In genomic region chr11:48193876-48194275, GRCh38 we compare ENCODE assay signal across 31 cellular contexts. TPM values are rescaled to one million over a fixed set of nuclear protein-coding genes. Genes with fewer than 3 reads are reported as not detected.
DNase-seq lines count a peak whose midpoint lies in the region; ATAC-seq and TF ChIP-seq lines count a peak whose summit lies in the region.
"Had no signal": no experiment of that assay in that cellular context is flagged by ENCODE, and none has a peak within 500 bp of the region (broad histone marks: within the 10 kb centered on the region; RNA-seq: fewer than 3 reads in every experiment).

No MANE protein-coding gene starts in this region.

- no peak overlapping the region for H3K4me3 ChIP-seq in fibroblast of lung (replicated peaks in 1 of 4; ENCODE audit: control extremely low read depth in 1 of 4, insufficient read depth in 1 of 4, low read depth in 3 of 4, low read length in 4 of 4)
- H3K4me3 ChIP-seq: GM12878, left ventricle myocardium inferior, tibial nerve had no signal

- no peak overlapping the region for H3K9ac ChIP-seq in fibroblast of lung (ENCODE audit: insufficient read depth, low read length)
- H3K9ac ChIP-seq: KMS-11 had no signal

- H2AFZ ChIP-seq in fibroblast of lung (ENCODE audit: low read length), result peak overlapping the region; percentile 19

- H3K4me2 ChIP-seq in fibroblast of lung (ENCODE audit: extremely low read depth, insufficient read depth, low read length), result peak overlapping the region; percentile 56
- H3K4me2 ChIP-seq: KMS-11 had no signal

- peak overlapping the region; percentile 26 for H3K27ac ChIP-seq in fibroblast of lung (ENCODE audit: insufficient read depth, low read length)
- H3K27ac ChIP-seq: KMS-11, left ventricle myocardium inferior, tibial nerve had no signal

- TF ChIP-seq CTCF in fibroblast of lung (conservative IDR thresholded peaks at IDR 0.05 in 1 of 2, IDR thresholded peaks at IDR 0.05 in 1 of 2; ENCODE audit: low read depth in 1 of 2, low read length in 2 of 2), result no peak

- ATAC-seq in GM21423 (IDR thresholded peaks at IDR 0.05; ENCODE audit: unreplicated experiment) (no peak), GM18873 (IDR thresholded peaks at IDR 0.05; ENCODE audit: low FRiP score, unreplicated experiment) (no peak)
- no peak for ATAC-seq in natural killer cell treated with Interleukin-12 subunit alpha and Interleukin-12 subunit beta and Interleukin-15 and Interleukin-18, amount 100 ng/mL, for 72 hours
- ATAC-seq: GM12878; stimulated activated naive CD8-positive, alpha-beta T cell treated with anti-CD3 and anti-CD28 coated beads, Interleukin-15, amount 100 ng/mL, for 72 hours; WTC11 had no signal

- H3K9me3 Mint-ChIP-seq in natural killer cell treated with Interleukin-12 subunit alpha and Interleukin-12 subunit beta and Interleukin-15 and Interleukin-18, amount 100 ng/mL, for 72 hours, result peaks cover 10% of the 10 kb centered on the region

- peaks cover 3% of the 10 kb centered on the region for H3K4me1 ChIP-seq in fibroblast of lung (ENCODE audit: control insufficient read depth, extremely low read depth, insufficient read depth, low read length)
- H3K4me1 ChIP-seq: left ventricle myocardium inferior, tibial nerve had no signal

- no peaks in the 10 kb centered on the region for H3K79me2 ChIP-seq in fibroblast of lung (ENCODE audit: control insufficient read depth, insufficient read depth, low read length)

- no peak overlapping the region for H3K4me3 Mint-ChIP-seq in natural killer cell treated with Interleukin-12 subunit alpha and Interleukin-12 subunit beta and Interleukin-15 and Interleukin-18, amount 100 ng/mL, for 72 hours
- H3K4me3 Mint-ChIP-seq: neural crest cell; stimulated activated naive CD8-positive, alpha-beta T cell treated with anti-CD3 and anti-CD28 coated beads, Interleukin-15, amount 100 ng/mL, for 72 hours; WTC11 had no signal

- H4K20me1 ChIP-seq in fibroblast of lung (ENCODE audit: control insufficient read depth, extremely low read depth, insufficient read depth, low read length), result no peaks in the 10 kb centered on the region

- peaks cover 0 to 8% of the 10 kb centered on the region in 2 donors for H3K4me1 Mint-ChIP-seq in natural killer cell treated with Interleukin-12 subunit alpha and Interleukin-12 subunit beta and Interleukin-15 and Interleukin-18, amount 100 ng/mL, for 72 hours (ENCODE audit: low read depth in 2 of 2)
- H3K4me1 Mint-ChIP-seq: neural crest cell, WTC11 had no signal

- H3K27me3 Mint-ChIP-seq in natural killer cell treated with Interleukin-12 subunit alpha and Interleukin-12 subunit beta and Interleukin-15 and Interleukin-18, amount 100 ng/mL, for 72 hours, result peaks cover 20 to 31% of the 10 kb centered on the region in 2 donors

- no peak overlapping the region for H3K27ac Mint-ChIP-seq in natural killer cell treated with Interleukin-12 subunit alpha and Interleukin-12 subunit beta and Interleukin-15 and Interleukin-18, amount 100 ng/mL, for 72 hours
- H3K27ac Mint-ChIP-seq: stimulated activated naive CD8-positive, alpha-beta T cell treated with anti-CD3 and anti-CD28 coated beads, Interleukin-15, amount 100 ng/mL, for 72 hours; WTC11 had no signal

- peaks cover 25% of the 10 kb centered on the region for H3K36me3 Mint-ChIP-seq in natural killer cell treated with Interleukin-12 subunit alpha and Interleukin-12 subunit beta and Interleukin-15 and Interleukin-18, amount 100 ng/mL, for 72 hours

- no peaks in the 10 kb centered on the region for H3K27me3 ChIP-seq in fibroblast of lung (ENCODE audit: control insufficient read depth, insufficient read depth, low read length)
- H3K27me3 ChIP-seq: tibial nerve had no signal

- no peaks in the 10 kb centered on the region for H3K36me3 ChIP-seq in fibroblast of lung (ENCODE audit: control insufficient read depth, insufficient read depth, low read length)
- H3K36me3 ChIP-seq: left ventricle myocardium inferior, tibial nerve had no signal

- peak; percentile 24 for DNase-seq in GM03348 (ENCODE audit: low spot score)
- peak; percentile 93 for DNase-seq in RPMI7951 (ENCODE audit: low read depth)
- DNase-seq in fibroblast of lung (ENCODE audit: low read depth in 2 of 2), result peak; percentile 8 to 83
- DNase-seq in HT-29 (ENCODE audit: low spot score), result no peak
- no peak for DNase-seq in natural killer cell treated with Interleukin-12 subunit alpha and Interleukin-12 subunit beta and Interleukin-15 and Interleukin-18, amount 100 ng/mL, for 72 hours (ENCODE audit: low spot score)
- DNase-seq: activated CD4-positive, alpha-beta T cell treated with anti-CD3 and anti-CD28 coated beads, Interleukin-2, amount 50 U/mL, for 48 hours; amygdala; C1 segment of cervical spinal cord; central memory CD4-positive, alpha-beta T cell; erythroblast; GDM1; head of caudate nucleus; left ventricle myocardium inferior; NCI-H1048; NCI-H187 treated with DMSO at 0.1 percent for 48 hours; NCI-H2227 treated with DMSO at 0.1 percent for 48 hours; NCI-H82; OCI-M1; stimulated activated CD4-positive, alpha-beta T cell treated with anti-CD3 and anti-CD28 coated beads, Interleukin-4, amount 100 ng/mL, for 1 hour; stimulated activated naive CD8-positive, alpha-beta T cell treated with anti-CD3 and anti-CD28 coated beads, Interleukin-15, amount 100 ng/mL, for 72 hours had no signal

- H3K9me3 ChIP-seq in fibroblast of lung (ENCODE audit: control insufficient read depth, insufficient read depth, low read depth, low read length), result no peaks in the 10 kb centered on the region

RNA-seq across cellular contexts. Expression of gene OR4B1, which starts 22.7 kb away (rescaled TPM):
- total RNA-seq in RPMI7951 (2014; rRNA removed; shearing (Covaris generic)), result not detected in 2 replicates
- not detected in 2 replicates for total RNA-seq in fibroblast of lung
- not detected in 2 replicates for polyA plus RNA-seq in fibroblast of lung
- not detected in 2 replicates for polyA plus RNA-seq in fibroblast of lung (2012)
- polyA minus RNA-seq in fibroblast of lung (ENCODE audit: low replicate concordance), result not detected in 2 replicates
- not detected in 2 replicates for total RNA-seq in HT-29 (2014; rRNA removed; shearing (Covaris generic))
- not detected for total RNA-seq in natural killer cell treated with Interleukin-12 subunit alpha and Interleukin-12 subunit beta and Interleukin-15 and Interleukin-18, amount 100 ng/mL, for 72 hours
- total RNA-seq: GM12878; H4; left ventricle myocardium inferior; neural crest cell; pulmonary artery endothelial cell; SK-MEL-5; T-helper 2 cell treated with Interferon-gamma antibody and Interleukin-4, amounts not matched to agents 100 ng/mL and 5 ng/mL, for 36 hours; tibial nerve; WTC11 had no signal
- polyA plus RNA-seq: GM12878 had no signal

RNA-seq across cellular contexts. Expression of gene OR4X2, which starts 51.0 kb away (rescaled TPM):
- total RNA-seq in RPMI7951 (2014; rRNA removed; shearing (Covaris generic)), result not detected in 2 replicates
- total RNA-seq in fibroblast of lung, result not detected in 2 replicates
- polyA plus RNA-seq in fibroblast of lung, result not detected in 2 replicates
- polyA plus RNA-seq in fibroblast of lung (2012), result not detected in 2 replicates
- not detected in 2 replicates for polyA minus RNA-seq in fibroblast of lung (ENCODE audit: low replicate concordance)
- not detected in 2 replicates for total RNA-seq in HT-29 (2014; rRNA removed; shearing (Covaris generic))
- total RNA-seq in natural killer cell treated with Interleukin-12 subunit alpha and Interleukin-12 subunit beta and Interleukin-15 and Interleukin-18, amount 100 ng/mL, for 72 hours, result not detected
- total RNA-seq: GM12878; H4; left ventricle myocardium inferior; neural crest cell; pulmonary artery endothelial cell; SK-MEL-5; T-helper 2 cell treated with Interferon-gamma antibody and Interleukin-4, amounts not matched to agents 100 ng/mL and 5 ng/mL, for 36 hours; tibial nerve; WTC11 had no signal
- polyA plus RNA-seq: GM12878 had no signal

Comparison
In these comparisons a context has a peak if more than half of its experiments do, and no peak if none do; other contexts are left out.
1. DNase-seq: peak in GM03348 (single experiment), RPMI7951 (single experiment) and fibroblast of lung (2 of 2); none in HT-29 (single experiment) and natural killer cell treated with Interleukin-12 subunit alpha and Interleukin-12 subunit beta and Interleukin-15 and Interleukin-18, amount 100 ng/mL, for 72 hours (single experiment).